ENCODE assay signal across 19 cellular contexts in the genomic region with DNA sequence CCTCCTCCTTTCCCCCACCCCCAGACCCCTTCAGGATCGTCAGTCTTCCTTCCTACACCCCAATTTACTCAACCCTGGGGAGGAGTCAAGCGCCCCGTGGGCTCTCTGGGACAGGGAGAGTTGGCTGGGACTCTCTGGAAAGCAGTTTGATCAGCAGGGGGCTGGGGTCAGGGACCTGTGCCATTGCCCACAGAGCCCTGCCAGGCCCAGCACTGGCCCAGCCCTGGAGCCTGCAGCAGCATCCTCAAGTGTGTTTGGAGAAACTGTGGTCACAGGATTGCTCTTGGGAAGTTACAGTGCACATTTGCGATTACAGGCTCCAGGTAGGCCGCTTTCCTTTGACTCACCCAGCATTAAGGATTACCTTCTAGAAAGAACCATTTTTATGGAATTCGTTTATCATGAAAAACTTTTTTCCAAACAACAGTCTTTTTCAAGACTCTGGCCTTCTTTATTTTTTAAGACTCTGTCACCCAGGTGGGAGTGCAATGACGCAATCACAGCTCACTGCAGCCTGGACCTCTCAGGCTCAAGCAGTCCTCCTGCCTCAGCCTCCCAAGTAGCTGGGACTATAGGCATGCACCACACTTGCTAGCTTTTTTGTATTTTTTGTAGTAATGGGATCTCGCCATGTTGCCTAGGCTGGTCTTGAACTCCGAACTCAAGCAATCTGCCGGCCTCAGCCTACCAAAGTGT. TPM values are rescaled to one million over a fixed set of nuclear protein-coding genes. Genes with fewer than 3 reads are reported as not detected.
DNase-seq lines count a peak whose midpoint lies in the region; ATAC-seq, FAIRE-seq and TF ChIP-seq lines count a peak whose summit lies in the region.
"Had no signal": no experiment of that assay in that cellular context is flagged by ENCODE, and none has a peak within 500 bp of the region (broad histone marks: within the 10 kb centered on the region; RNA-seq: fewer than 3 reads in every experiment).

No MANE protein-coding gene starts in this region.

- no peaks in the 10 kb centered on the region for H3K79me2 ChIP-seq in HepG2 (ENCODE audit: insufficient read depth, low read length)

- peaks cover 84% of the 10 kb centered on the region for H3K4me1 Mint-ChIP-seq in brain
- peaks cover 41% of the 10 kb centered on the region for H3K4me1 Mint-ChIP-seq in mesothelial cell of epicardium

- TF ChIP-seq CTCF in HepG2 (CRISPR knock-in tag; IDR thresholded peaks at IDR 0.05) (no peak), right lobe of liver (IDR thresholded peaks at IDR 0.05) (no peak), brain (conservative IDR thresholded peaks at IDR 0.05) (no peak), mesothelial cell of epicardium (IDR thresholded peaks at IDR 0.05; ENCODE audit: unreplicated experiment) (no peak)

- H3K27me3 Mint-ChIP-seq in brain = peaks cover 3% of the 10 kb centered on the region
- no peaks in the 10 kb centered on the region for H3K27me3 Mint-ChIP-seq in mesothelial cell of epicardium (ENCODE audit: low read depth)

- DNase-seq in HepG2 (ENCODE audit: low spot score) = no peak
- no peak for DNase-seq in right lobe of liver
- DNase-seq in mesothelial cell of epicardium (ENCODE audit: low spot score in 2 of 2, unreplicated experiment in 2 of 2) = no peak
- DNase-seq in AG20443 (ENCODE audit: low spot score) = no peak
- DNase-seq: DMS79, KBM-7, NCI-H1105, NCI-H1694 treated with DMSO at 0.1 percent for 48 hours, NCI-H226, NCI-H524 treated with DMSO at 0.1 percent for 48 hours, PC-3, RPMI8226, SJCRH30 had no signal

- no peak overlapping the region for H3K4me2 ChIP-seq in HepG2 (ENCODE audit: low read depth, low read length)

- TF ChIP-seq POLR2A in HepG2 (IDR thresholded peaks at IDR 0.05; ENCODE audit: insufficient read depth in 1 of 2, low read depth in 2 of 2, low read length in 2 of 2) = no peak
- no peak for TF ChIP-seq POLR2A in right lobe of liver (IDR thresholded peaks at IDR 0.05)

- H3K27ac Mint-ChIP-seq in brain (peak overlapping the region in 4 of 5 experiments; percentile 50 to 99 (median 57)), mesothelial cell of epicardium (peak overlapping the region; percentile 12)

- H3K4me3 ChIP-seq in HepG2 (replicated peaks in 1 of 3; ENCODE audit: insufficient read depth in 1 of 3, low read depth in 2 of 3, low read length in 3 of 3) (no peak overlapping the region), right lobe of liver (no peak overlapping the region)
- H3K4me3 ChIP-seq: SJCRH30 had no signal

- no peak overlapping the region for H3K4me3 Mint-ChIP-seq in brain
- no peak overlapping the region for H3K4me3 Mint-ChIP-seq in mesothelial cell of epicardium

- CTCF ChIA-PET in HepG2 (lab: Yijun Ruan, JAX; ENCODE audit: low intra/inter-chr PET ratio, low total read pairs) = no interaction called here

- ATAC-seq in HepG2 (no peak), right lobe of liver (no peak), GM19455 (IDR thresholded peaks at IDR 0.05; ENCODE audit: unreplicated experiment) (no peak), HG02938 (IDR thresholded peaks at IDR 0.05; ENCODE audit: unreplicated experiment) (no peak)
- ATAC-seq: PC-3 had no signal

- H3K4me1 ChIP-seq in HepG2 (ENCODE audit: insufficient read depth, low read length) (peaks cover 65% of the 10 kb centered on the region), right lobe of liver (no peaks in the 10 kb centered on the region)

- TF ChIP-seq EP300 in HepG2 (IDR thresholded peaks at IDR 0.05; ENCODE audit: low read depth in 2 of 2, low read length in 2 of 2) (no peak), HepG2 (CRISPR knock-in tag; IDR thresholded peaks at IDR 0.05; ENCODE audit: borderline replicate concordance) (no peak)

- no peak overlapping the region for H3K9ac ChIP-seq in HepG2 (ENCODE audit: insufficient read depth, low read depth, low read length)

- 91% methylated on average over 10 of the region's 10 CpGs for WGBS in HepG2 (ENCODE audit: low lambda C conversion rate)
- WGBS in right lobe of liver (ENCODE audit: insufficient coverage, low coverage, low lambda C conversion rate, missing lambda C conversion rate) = 74% methylated on average over 8 of the region's 10 CpGs

- BruUV-seq in HepG2 (replicated peaks; lab: Mats Ljungman, UMichigan) = no TSS peak

- H3K27me3 ChIP-seq in HepG2 (ENCODE audit: control insufficient read depth in 1 of 2, insufficient read depth in 2 of 2, low read length in 2 of 2) = no peaks in the 10 kb centered on the region
- H3K27me3 ChIP-seq in right lobe of liver = no peaks in the 10 kb centered on the region
- H3K27me3 ChIP-seq: SJCRH30 had no signal

- POLR2A ChIA-PET in HepG2 (lab: Yijun Ruan, JAX) = no interaction called here

- intact Hi-C loops in HepG2 (cut with micrococcal nuclease; ENCODE audit: unreplicated experiment) (no loop called here), right lobe of liver (cut with DNase I) (no loop called here)

- H4K20me1 ChIP-seq in HepG2 (ENCODE audit: insufficient read depth, low read length) = no peaks in the 10 kb centered on the region

- TF ChIP-seq RAD21 in HepG2 (CRISPR knock-in tag; IDR thresholded peaks at IDR 0.05) = no peak

- in situ Hi-C loops in HepG2 (cut with HindIII; ENCODE audit: extremely low pct_ligation_motif_present, low pct_unique_long_range_greater_than_20kb) = no loop called here

- no peak overlapping the region for H3K27ac ChIP-seq in HepG2 (ENCODE audit: extremely low read length, insufficient read depth, low read length)
- H3K27ac ChIP-seq in right lobe of liver = no peak overlapping the region
- peak overlapping the region; percentile 99 for H3K27ac ChIP-seq in temporal lobe (ENCODE audit: low read depth, low read length)
- H3K27ac ChIP-seq: C4-2B, SJCRH30 had no signal

- H3K36me3 Mint-ChIP-seq in brain = peaks cover 9% of the 10 kb centered on the region
- peaks cover 9% of the 10 kb centered on the region for H3K36me3 Mint-ChIP-seq in mesothelial cell of epicardium

- no peak overlapping the region for H2AFZ ChIP-seq in HepG2 (ENCODE audit: low read length)

- FAIRE-seq in HepG2 (lab: Jason Lieb, UNC) = no peak
- FAIRE-seq: H54 had no signal

- H3K9me3 ChIP-seq in HepG2 (ENCODE audit: low read length) = no peaks in the 10 kb centered on the region
- no peaks in the 10 kb centered on the region for H3K9me3 ChIP-seq in right lobe of liver
- H3K9me3 ChIP-seq: SJCRH30 had no signal

- H3K36me3 ChIP-seq in HepG2 (replicated peaks in 1 of 2; ENCODE audit: control insufficient read depth in 1 of 2, insufficient read depth in 2 of 2, low read length in 2 of 2) (no peaks in the 10 kb centered on the region), right lobe of liver (no peaks in the 10 kb centered on the region)

- no peaks in the 10 kb centered on the region for H3K9me3 Mint-ChIP-seq in brain
- no peaks in the 10 kb centered on the region for H3K9me3 Mint-ChIP-seq in mesothelial cell of epicardium

TF ChIP-seq in HepG2, 621 proteins besides CTCF, POLR2A, EP300 and RAD21:
- peak; percentile 62; the same call in 1 of the 2 replicates for TF ChIP-seq CEBPB (IDR thresholded peaks at IDR 0.05; ENCODE audit: borderline replicate concordance, low read depth, low read length)
- TF ChIP-seq CEBPG (CRISPR knock-in tag; IDR thresholded peaks at IDR 0.05) = peak; percentile 22; the same call in 1 of the 2 replicates
- TF ChIP-seq, protein P1, sequence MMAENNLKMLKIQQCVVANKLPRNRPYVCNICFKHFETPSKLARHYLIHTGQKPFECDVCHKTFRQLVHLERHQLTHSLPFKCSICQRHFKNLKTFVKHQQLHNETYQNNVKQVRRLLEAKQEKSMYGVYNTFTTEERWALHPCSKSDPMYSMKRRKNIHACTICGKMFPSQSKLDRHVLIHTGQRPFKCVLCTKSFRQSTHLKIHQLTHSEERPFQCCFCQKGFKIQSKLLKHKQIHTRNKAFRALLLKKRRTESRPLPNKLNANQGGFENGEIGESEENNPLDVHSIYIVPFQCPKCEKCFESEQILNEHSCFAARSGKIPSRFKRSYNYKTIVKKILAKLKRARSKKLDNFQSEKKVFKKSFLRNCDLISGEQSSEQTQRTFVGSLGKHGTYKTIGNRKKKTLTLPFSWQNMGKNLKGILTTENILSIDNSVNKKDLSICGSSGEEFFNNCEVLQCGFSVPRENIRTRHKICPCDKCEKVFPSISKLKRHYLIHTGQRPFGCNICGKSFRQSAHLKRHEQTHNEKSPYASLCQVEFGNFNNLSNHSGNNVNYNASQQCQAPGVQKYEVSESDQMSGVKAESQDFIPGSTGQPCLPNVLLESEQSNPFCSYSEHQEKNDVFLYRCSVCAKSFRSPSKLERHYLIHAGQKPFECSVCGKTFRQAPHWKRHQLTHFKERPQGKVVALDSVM (CRISPR knock-in tag; IDR thresholded peaks at IDR 0.05) = peak; percentile 47; the same call in 1 of the 2 replicates
- TF ChIP-seq ZMYM3 (CRISPR knock-in tag; IDR thresholded peaks at IDR 0.05) = no peak
TF ChIP-seq in HepG2: peak in this region for 3.

RNA-seq across cellular contexts. Expression of gene CHST3, which starts 50.7 kb away (rescaled TPM):
- total RNA-seq in HepG2 (2016; rRNA removed; fragmentation: Illumina TruSeq; extraction: Trizol) (13.4 and 18.7 TPM in 2 replicates), right lobe of liver (1 to 10 TPM in 5 of 6 experiments, under 1 TPM in 1; 0.81 to 2.5 (median 1.8) TPM), mesothelial cell of epicardium (26.2 to 27.6 TPM (median 26.3 TPM) in 3 replicates), temporal lobe (5.4 TPM)
- 1.8 and 1.9 TPM in 2 replicates for total RNA-seq in HepG2 (2016; cell fraction: cytosol; rRNA removed; fragmentation: Illumina TruSeq; extraction: Trizol; ENCODE audit: low read depth)
- total RNA-seq in HepG2 (2016; cell fraction: insoluble cytoplasmic fraction; rRNA removed; fragmentation: Illumina TruSeq; extraction: Trizol) = 12.3 and 17.7 TPM in 2 replicates
- total RNA-seq in HepG2 (2016; cell fraction: membrane; rRNA removed; fragmentation: Illumina TruSeq; extraction: Trizol) = 7.4 and 7.7 TPM in 2 replicates
- 18.2 and 22.8 TPM in 2 replicates for total RNA-seq in HepG2 (2016; cell fraction: nucleus; rRNA removed; fragmentation: Illumina TruSeq; extraction: Trizol)
- polyA plus RNA-seq in HepG2 (2011; rRNA removed) (7.2 and 8.1 TPM in 2 replicates), brain (ENCODE audit: insufficient read depth, low read depth, low replicate concordance) (11.4 TPM)
- 6.1 and 6.3 TPM in 2 replicates for polyA plus RNA-seq in HepG2 (2011; cell fraction: cytosol; rRNA removed)
- 9.2 and 10.1 TPM in 2 replicates for polyA plus RNA-seq in HepG2 (2011; cell fraction: nucleus; rRNA removed)
- polyA plus RNA-seq in HepG2 (2012) = 4.5 and 6.1 TPM in 2 replicates
- polyA plus RNA-seq in HepG2 (2016; cell fraction: cytosol; fragmentation: Illumina TruSeq; extraction: Trizol; ENCODE audit: low read depth) = 1.2 and 1.3 TPM in 2 replicates
- 8.1 and 9.2 TPM in 2 replicates for polyA plus RNA-seq in HepG2 (2016; cell fraction: insoluble cytoplasmic fraction; fragmentation: Illumina TruSeq; extraction: Trizol; ENCODE audit: low read depth)
- polyA plus RNA-seq in HepG2 (2016; cell fraction: membrane; fragmentation: Illumina TruSeq; extraction: Trizol; ENCODE audit: low read depth) = 2.9 and 3.3 TPM in 2 replicates
- 25.5 and 27.0 TPM in 2 replicates for polyA plus RNA-seq in HepG2 (2016; cell fraction: nucleus; fragmentation: Illumina TruSeq; extraction: Trizol; ENCODE audit: insufficient read depth, low read depth)
- polyA minus RNA-seq in HepG2 (2011; rRNA and poly(A)+ RNA removed; ENCODE audit: low replicate concordance) = 22.4 and 23.3 TPM in 2 replicates
- polyA minus RNA-seq in HepG2 (2011; cell fraction: cytosol; rRNA and poly(A)+ RNA removed) = 9.6 TPM in 2 replicates
- 9.7 and 10.7 TPM in 2 replicates for polyA minus RNA-seq in HepG2 (2011; cell fraction: nucleus; rRNA and poly(A)+ RNA removed)
